Comparison of ENCODE assay signal across 9 cellular contexts in genomic region chr9:123642291-123643278, GRCh38.
DNase-seq lines count a peak whose midpoint lies in the region; TF ChIP-seq lines count a peak whose summit lies in the region.
"Had no signal": no experiment of that assay in that cellular context is flagged by ENCODE, and none has a peak within 500 bp of the region (broad histone marks: within the 10 kb centered on the region; RNA-seq: fewer than 3 reads in every experiment).

No MANE protein-coding gene starts in this region.

- peaks cover 2% of the 10 kb centered on the region for H3K36me3 Mint-ChIP-seq in chondrocyte (ENCODE audit: low read depth)

- H3K4me1 Mint-ChIP-seq in chondrocyte (ENCODE audit: low read depth) = peaks cover 26% of the 10 kb centered on the region

- no peak overlapping the region for H3K4me3 Mint-ChIP-seq in chondrocyte (ENCODE audit: unreplicated experiment)
- H3K4me3 Mint-ChIP-seq: HFFc6 had no signal

- no peaks in the 10 kb centered on the region for H3K27me3 Mint-ChIP-seq in chondrocyte (ENCODE audit: low read depth)

- TF ChIP-seq CTCF in fibroblast of the aortic adventitia (IDR thresholded peaks at IDR 0.05; ENCODE audit: insufficient read depth, low read length) (no peak), chondrocyte (IDR thresholded peaks at IDR 0.05) (no peak)

- no peak overlapping the region for H3K27ac Mint-ChIP-seq in chondrocyte (ENCODE audit: unreplicated experiment)
- H3K27ac Mint-ChIP-seq: HFFc6 had no signal

- DNase-seq in NCI-H1092 treated with DMSO at 0.1 percent for 48 hours (lab: John Stamatoyannopoulos, UW) = peak; percentile 98
- peak; percentile 97 for DNase-seq in NCI-H82 (lab: John Stamatoyannopoulos, UW)
- peak; percentile 23 for DNase-seq in fibroblast of the aortic adventitia (ENCODE audit: low read depth)
- DNase-seq in skeletal muscle cell (ENCODE audit: low read depth) = peak; percentile 30
- no peak for DNase-seq in chondrocyte (ENCODE audit: low spot score)
- no peak for DNase-seq in activated CD4-positive, alpha-beta T cell treated with anti-CD3 and anti-CD28 coated beads for 4 hours
- no peak for DNase-seq in NOMO-1 treated with DMSO at 0.1 percent for 48 hours (lab: John Stamatoyannopoulos, UW; ENCODE audit: unreplicated experiment)
- DNase-seq in SKM-1 (lab: John Stamatoyannopoulos, UW; ENCODE audit: unreplicated experiment) = no peak
- DNase-seq: HFFc6 had no signal

- no peak overlapping the region for H3K4me3 ChIP-seq in fibroblast of the aortic adventitia (ENCODE audit: low read depth, low read length)
- H3K4me3 ChIP-seq in skeletal muscle cell (ENCODE audit: low read depth, low read length) = no peak overlapping the region

- no peaks in the 10 kb centered on the region for H3K9me3 Mint-ChIP-seq in chondrocyte (ENCODE audit: low read depth)
- H3K9me3 Mint-ChIP-seq: HFFc6 had no signal

Comparison
In these comparisons a context has a peak if more than half of its experiments do, and no peak if none do; other contexts are left out.
1. DNase-seq: peak in NCI-H1092 treated with DMSO at 0.1 percent for 48 hours (single experiment), NCI-H82 (single experiment), fibroblast of the aortic adventitia (single experiment) and skeletal muscle cell (single experiment); none in chondrocyte (single experiment), activated CD4-positive, alpha-beta T cell treated with anti-CD3 and anti-CD28 coated beads for 4 hours (0 of 2), NOMO-1 treated with DMSO at 0.1 percent for 48 hours (single experiment) and SKM-1 (single experiment).